In genomic region chr13:29936051-29936813, GRCh38 we compare ENCODE assay signal across 1 cellular context.
TF ChIP-seq lines count a peak whose summit lies in the region.

No MANE protein-coding gene starts in this region.

TF ChIP-seq in GM12878, 131 proteins besides CTCF, POLR2A, EP300 and RAD21 (continued from another document):
- no peak for TF ChIP-seq BCLAF1 (IDR thresholded peaks at IDR 0.05)
